ENCODE assay signal across 8 cellular contexts in genomic region chr11:60887531-60887930, GRCh38. TPM values are rescaled to one million over a fixed set of nuclear protein-coding genes. Genes with fewer than 3 reads are reported as not detected.
A peak's percentile ranks its signal among the peaks of the same experiment; 100 is the strongest.
DNase-seq lines count a peak whose midpoint lies in the region; ATAC-seq, FAIRE-seq and TF ChIP-seq lines count a peak whose summit lies in the region.

No MANE protein-coding gene starts in this region.

- H3K4me1 ChIP-seq in MM.1S (ENCODE audit: low read length), result peaks cover 6% of the 10 kb centered on the region; the same call in 1 of the 2 replicates
- H3K4me1 ChIP-seq in endothelial cell of umbilical vein (ENCODE audit: control insufficient read depth, extremely low read depth, insufficient read depth, low read length), result peaks cover 20% of the 10 kb centered on the region

- no peaks in the 10 kb centered on the region for H3K9me1 ChIP-seq in endothelial cell of umbilical vein (replicated peaks; ENCODE audit: control insufficient read depth, extremely low read depth, insufficient read depth, low read length)

- dilution Hi-C loops in endothelial cell of umbilical vein (cut with MboI; ENCODE audit: extremely low pct_ligation_motif_present, low sequenced_read_pairs), result no loop called here

- H3K9me3 Mint-ChIP-seq in natural killer cell, result no peaks in the 10 kb centered on the region

- no peak overlapping the region for H3K9ac ChIP-seq in MM.1S (ENCODE audit: low read length)
- no peak overlapping the region for H3K9ac ChIP-seq in endothelial cell of umbilical vein (replicated peaks; ENCODE audit: extremely low read depth, insufficient read depth, low read length)

- no peaks in the 10 kb centered on the region for H3K36me3 Mint-ChIP-seq in natural killer cell

- H4K20me1 ChIP-seq in MM.1S (ENCODE audit: insufficient read depth, low read length), result no peaks in the 10 kb centered on the region
- no peaks in the 10 kb centered on the region for H4K20me1 ChIP-seq in endothelial cell of umbilical vein (replicated peaks; ENCODE audit: control insufficient read depth, extremely low read depth, insufficient read depth, low read length)

- H3K27ac ChIP-seq in MM.1S (ENCODE audit: low read length) (no peak overlapping the region), endothelial cell of umbilical vein (ENCODE audit: insufficient read depth, low read depth, low read length) (no peak overlapping the region)

- POLR2A ChIA-PET in endothelial cell of umbilical vein (lab: Charles Lee), result interaction anchor here (0.5 to 1.2 kb wide), 4 partner anchors 18 to 112 kb away, joined by 3 read pairs; no protein-coding TSS in a partner anchor

- BruUV-seq in endothelial cell of umbilical vein (replicated peaks; lab: Mats Ljungman, UMichigan), result no TSS peak

- CTCF ChIA-PET in endothelial cell of umbilical vein (lab: Charles Lee), result interaction anchor here (0.5 to 9.3 kb wide), 31 partner anchors 9 to 524 kb away, joined by 3 to 607 read pairs (median 7); partner anchors contain the start of genes CCDC86, MS4A10, PTGDR2 and TMEM109

- ATAC-seq in natural killer cell, result peak; percentile 46 to 64 (median 56)
- ATAC-seq in HG02973 (IDR thresholded peaks at IDR 0.05; ENCODE audit: unreplicated experiment), result no peak
- no peak for ATAC-seq in GM18873 (IDR thresholded peaks at IDR 0.05; ENCODE audit: low FRiP score, unreplicated experiment)

- DNase-seq in AG09309 (ENCODE audit: low read depth) (no peak), GM12864 (ENCODE audit: low read depth) (no peak), MM.1S (peak; percentile 79), SW480 (ENCODE audit: low spot score) (peak; percentile 76), endothelial cell of umbilical vein (ENCODE audit: low read depth, low spot score) (peak; percentile 56), natural killer cell (no peak)

- H2AFZ ChIP-seq in MM.1S (ENCODE audit: low read length) (no peak overlapping the region), endothelial cell of umbilical vein (ENCODE audit: low read depth, low read length) (no peak overlapping the region)

- H3F3A ChIP-seq in MM.1S (ENCODE audit: insufficient read depth, low read length), result peaks cover 7% of the 10 kb centered on the region; the same call in 1 of the 2 replicates

- no peak overlapping the region for H3K4me3 Mint-ChIP-seq in natural killer cell

- H3K4me3 ChIP-seq in AG09309 (ENCODE audit: control insufficient read depth, low read depth, low read length) (no peak overlapping the region), GM12864 (ENCODE audit: low read depth, low read length) (no peak overlapping the region), MM.1S (ENCODE audit: low read length) (no peak overlapping the region), endothelial cell of umbilical vein (replicated peaks in 1 of 3; ENCODE audit: insufficient read depth in 1 of 3, low read depth in 1 of 3, low read length in 3 of 3) (no peak overlapping the region)

- no peaks in the 10 kb centered on the region for H3K27me3 Mint-ChIP-seq in natural killer cell (ENCODE audit: low read depth in 2 of 2)

- intact Hi-C loops in endothelial cell of umbilical vein (cut with micrococcal nuclease) (loop anchor here (1.0 kb wide), 2 partner anchors 56 to 112 kb away; no protein-coding TSS in a partner anchor), natural killer cell (cut with micrococcal nuclease) (no loop called here)

- H3K27ac Mint-ChIP-seq in natural killer cell, result no peak overlapping the region

- peaks cover 7 to 12% of the 10 kb centered on the region in 2 donors for H3K4me1 Mint-ChIP-seq in natural killer cell

- no peaks in the 10 kb centered on the region for H3K9me2 ChIP-seq in MM.1S (replicated peaks; ENCODE audit: insufficient read depth, low read length)

- H3K27me3 ChIP-seq in MM.1S (replicated peaks; ENCODE audit: insufficient read depth, low read length) (no peaks in the 10 kb centered on the region), endothelial cell of umbilical vein (ENCODE audit: control insufficient read depth in 2 of 2, insufficient read depth in 2 of 2, low read length in 2 of 2) (no peaks in the 10 kb centered on the region)

- TF ChIP-seq CTCF in AG09309 (IDR thresholded peaks at IDR 0.05; ENCODE audit: control insufficient read depth, insufficient read depth, low read depth, low read length, missing control alignments) (peak; percentile 75), GM12864 (IDR thresholded peaks at IDR 0.05; ENCODE audit: low read depth, low read length, missing control alignments) (peak; percentile 57), MM.1S (IDR thresholded peaks at IDR 0.05; ENCODE audit: low read length) (peak; percentile 90), endothelial cell of umbilical vein (IDR thresholded peaks at IDR 0.05; ENCODE audit: extremely low read depth in 1 of 2, insufficient read depth in 1 of 2, low read depth in 1 of 2, low read length in 2 of 2) (peak; percentile 53 to 66), natural killer cell (IDR thresholded peaks at IDR 0.05) (no peak)

- H3K79me2 ChIP-seq in MM.1S (ENCODE audit: low read length) (0 out of 2 replicates have a peak, but pooled peaks cover under 1% of the 10 kb centered on the region), endothelial cell of umbilical vein (ENCODE audit: control insufficient read depth, insufficient read depth, low read length) (no peaks in the 10 kb centered on the region)

- no peak for TF ChIP-seq POLR2A in endothelial cell of umbilical vein (IDR thresholded peaks at IDR 0.05; ENCODE audit: low read depth, low read length)

- H3K4me2 ChIP-seq in MM.1S (ENCODE audit: low read depth, low read length) (0 out of 2 replicates have a peak overlapping the region, but pooled peaks have one; percentile 12), endothelial cell of umbilical vein (ENCODE audit: insufficient read depth, low read length) (no peak overlapping the region)

- H3K9me3 ChIP-seq in MM.1S (replicated peaks; ENCODE audit: insufficient read depth, low read length) (no peaks in the 10 kb centered on the region), endothelial cell of umbilical vein (replicated peaks; ENCODE audit: control insufficient read depth, insufficient read depth, low read length) (no peaks in the 10 kb centered on the region)

- peak; percentile 72 for FAIRE-seq in endothelial cell of umbilical vein (lab: Jason Lieb, UNC)

- H3K36me3 ChIP-seq in MM.1S (replicated peaks; ENCODE audit: insufficient read depth, low read length) (no peaks in the 10 kb centered on the region), endothelial cell of umbilical vein (ENCODE audit: control insufficient read depth in 2 of 2, extremely low read depth in 1 of 2, insufficient read depth in 2 of 2, low read length in 2 of 2) (no peaks in the 10 kb centered on the region)

RNA-seq across cellular contexts. Expression of gene PRPF19, which starts 18.9 kb away (rescaled TPM):
- 114 and 126 TPM in 2 replicates for total RNA-seq in endothelial cell of umbilical vein
- polyA plus RNA-seq in endothelial cell of umbilical vein, result 97.1 and 121 TPM in 2 replicates
- polyA plus RNA-seq in endothelial cell of umbilical vein (2011; cell fraction: cytosol; rRNA removed), result 59.2 and 60.9 TPM in 2 replicates
- 56.2 and 57.8 TPM in 2 replicates for polyA plus RNA-seq in endothelial cell of umbilical vein (2011; cell fraction: nucleus; rRNA removed)
- 94.9 and 116 TPM in 2 replicates for polyA plus RNA-seq in endothelial cell of umbilical vein (2012)
- 67.3 and 68.0 TPM in 2 replicates for polyA minus RNA-seq in endothelial cell of umbilical vein
- 64.3 TPM for polyA minus RNA-seq in endothelial cell of umbilical vein (2011; cell fraction: cytosol; rRNA and poly(A)+ RNA removed)
- polyA minus RNA-seq in endothelial cell of umbilical vein (2011; cell fraction: nucleus; rRNA and poly(A)+ RNA removed), result 43.5 and 61.7 TPM in 2 replicates
- 10 to 100 TPM; 61.0 to 69.7 (median 67.5) TPM for total RNA-seq in natural killer cell

RNA-seq across cellular contexts. Expression of gene ZP1, which starts 20.2 kb away (rescaled TPM):
- total RNA-seq in endothelial cell of umbilical vein (not detected in 2 replicates), natural killer cell (under 1 TPM in 1 of 3 donors, not detected in 2; 0.35 TPM)
- not detected in 2 replicates for polyA plus RNA-seq in endothelial cell of umbilical vein
- not detected in 2 replicates for polyA plus RNA-seq in endothelial cell of umbilical vein (2011; cell fraction: cytosol; rRNA removed)
- not detected in 2 replicates for polyA plus RNA-seq in endothelial cell of umbilical vein (2011; cell fraction: nucleus; rRNA removed)
- polyA plus RNA-seq in endothelial cell of umbilical vein (2012), result not detected in 2 replicates
- polyA minus RNA-seq in endothelial cell of umbilical vein, result not detected in 2 replicates
- polyA minus RNA-seq in endothelial cell of umbilical vein (2011; cell fraction: cytosol; rRNA and poly(A)+ RNA removed), result not detected
- not detected in 2 replicates for polyA minus RNA-seq in endothelial cell of umbilical vein (2011; cell fraction: nucleus; rRNA and poly(A)+ RNA removed)

RNA-seq across cellular contexts. Expression of gene TMEM109, which starts 26.4 kb away (rescaled TPM):
- total RNA-seq in endothelial cell of umbilical vein (172 and 192 TPM in 2 replicates), natural killer cell (100 to 1,000 TPM in 1 of 3 donors, 10 to 100 TPM in 2; 89.3 to 102 (median 96.8) TPM)
- polyA plus RNA-seq in endothelial cell of umbilical vein, result 141 and 143 TPM in 2 replicates
- polyA plus RNA-seq in endothelial cell of umbilical vein (2011; cell fraction: cytosol; rRNA removed), result 110 and 120 TPM in 2 replicates
- 44.9 and 46.5 TPM in 2 replicates for polyA plus RNA-seq in endothelial cell of umbilical vein (2011; cell fraction: nucleus; rRNA removed)
- polyA plus RNA-seq in endothelial cell of umbilical vein (2012), result 134 and 137 TPM in 2 replicates
- 96.8 and 102 TPM in 2 replicates for polyA minus RNA-seq in endothelial cell of umbilical vein
- polyA minus RNA-seq in endothelial cell of umbilical vein (2011; cell fraction: cytosol; rRNA and poly(A)+ RNA removed), result 31.4 TPM
- polyA minus RNA-seq in endothelial cell of umbilical vein (2011; cell fraction: nucleus; rRNA and poly(A)+ RNA removed), result 15.1 and 18.6 TPM in 2 replicates

RNA-seq across cellular contexts. Expression of gene PTGDR2, which starts 31.8 kb away (rescaled TPM):
- 0.15 TPM in 1 of 2 replicates, not detected in the other for total RNA-seq in endothelial cell of umbilical vein
- polyA plus RNA-seq in endothelial cell of umbilical vein, result not detected in 2 replicates
- not detected in 2 replicates for polyA plus RNA-seq in endothelial cell of umbilical vein (2011; cell fraction: cytosol; rRNA removed)
- polyA plus RNA-seq in endothelial cell of umbilical vein (2011; cell fraction: nucleus; rRNA removed), result 0.07 TPM in 2 replicates
- polyA plus RNA-seq in endothelial cell of umbilical vein (2012), result 0.07 TPM in 1 of 2 replicates, not detected in the other
- 0.30 TPM in 1 of 2 replicates, not detected in the other for polyA minus RNA-seq in endothelial cell of umbilical vein
- not detected for polyA minus RNA-seq in endothelial cell of umbilical vein (2011; cell fraction: cytosol; rRNA and poly(A)+ RNA removed)
- not detected in 2 replicates for polyA minus RNA-seq in endothelial cell of umbilical vein (2011; cell fraction: nucleus; rRNA and poly(A)+ RNA removed)
- 10 to 100 TPM in 1 of 3 donors, 1 to 10 TPM in 1, under 1 TPM in 1; 0.66 to 12.4 (median 1.7) TPM for total RNA-seq in natural killer cell

RNA-seq across cellular contexts. Expression of gene TMEM132A, which starts 36.7 kb away (rescaled TPM):
- total RNA-seq in endothelial cell of umbilical vein (106 and 120 TPM in 2 replicates), natural killer cell (not detected)
- polyA plus RNA-seq in endothelial cell of umbilical vein, result 74.3 and 97.9 TPM in 2 replicates
- 41.5 and 70.3 TPM in 2 replicates for polyA plus RNA-seq in endothelial cell of umbilical vein (2011; cell fraction: cytosol; rRNA removed)
- 232 and 251 TPM in 2 replicates for polyA plus RNA-seq in endothelial cell of umbilical vein (2011; cell fraction: nucleus; rRNA removed)
- 74.2 and 116 TPM in 2 replicates for polyA plus RNA-seq in endothelial cell of umbilical vein (2012)
- polyA minus RNA-seq in endothelial cell of umbilical vein, result 45.9 and 54.1 TPM in 2 replicates
- 16.0 TPM for polyA minus RNA-seq in endothelial cell of umbilical vein (2011; cell fraction: cytosol; rRNA and poly(A)+ RNA removed)
- 49.9 and 59.0 TPM in 2 replicates for polyA minus RNA-seq in endothelial cell of umbilical vein (2011; cell fraction: nucleus; rRNA and poly(A)+ RNA removed)

Comparison
In these comparisons a context has a peak if more than half of its experiments do, and no peak if none do; other contexts are left out.
1. DNase-seq: peak in MM.1S (single experiment), SW480 (single experiment) and endothelial cell of umbilical vein (single experiment); none in AG09309 (single experiment), GM12864 (single experiment) and natural killer cell (single experiment).
2. ATAC-seq: peak in natural killer cell (3 of 3); none in HG02973 (single experiment) and GM18873 (single experiment).